ENCODE assay signal across 33 cellular contexts in the genomic region with DNA sequence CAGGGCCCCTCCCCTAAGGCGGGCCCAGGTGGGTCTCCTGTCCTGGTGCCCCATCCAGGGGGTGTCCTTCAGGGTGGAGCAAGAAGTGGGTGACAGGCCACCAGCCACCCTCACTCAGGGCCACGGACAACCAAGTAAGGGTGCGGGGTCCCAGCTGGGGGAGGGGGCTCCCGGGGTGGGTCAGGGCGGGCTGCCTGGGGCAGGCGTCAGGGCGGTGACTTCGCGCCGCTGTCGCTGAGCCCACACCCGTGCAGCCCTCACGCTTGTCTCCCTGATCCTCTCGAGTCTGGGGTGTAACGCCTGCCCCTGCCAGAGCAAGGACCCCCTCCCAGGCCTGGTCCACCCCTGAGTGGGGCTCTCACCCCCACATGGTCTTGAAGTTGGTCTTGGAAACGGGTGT. TPM values are rescaled to one million over a fixed set of nuclear protein-coding genes. Genes with fewer than 3 reads are reported as not detected.
"Had no signal": no experiment of that assay in that cellular context is flagged by ENCODE, and none has a peak within 500 bp of the region (broad histone marks: within the 10 kb centered on the region; RNA-seq: fewer than 3 reads in every experiment).

No MANE protein-coding gene starts in this region.

- H3K27me3 Mint-ChIP-seq: activated CD4-positive, alpha-beta memory T cell treated with anti-CD3 and anti-CD28 coated beads, Interleukin-2, amount 10 ng/mL, durations not matched to agents 7 days and 5 days; activated CD4-positive, alpha-beta T cell treated with anti-CD3 and anti-CD28 coated beads for 36 hours; activated CD4-positive, alpha-beta T cell treated with anti-CD3 and anti-CD28 coated beads, Interleukin-2, amount 10 ng/mL, durations not matched to agents 7 days and 5 days; activated CD8-positive, alpha-beta memory T cell treated with anti-CD3 and anti-CD28 coated beads, Interleukin-2, amount 10 ng/mL, durations not matched to agents 7 days and 5 days; activated naive CD4-positive, alpha-beta T cell treated with anti-CD3 and anti-CD28 coated beads, Interleukin-2, amount 10 ng/mL, durations not matched to agents 7 days and 5 days; activated naive CD4-positive, alpha-beta T cell treated with anti-CD3 and anti-CD28 coated beads, Interleukin-2, amount 50 U/mL, for 24 hours; activated naive CD8-positive, alpha-beta T cell had no signal

- H3K36me3 ChIP-seq: adrenal gland, brain microvascular endothelial cell, breast epithelium had no signal

- H3K27me3 ChIP-seq: adrenal gland, body of pancreas, brain microvascular endothelial cell, breast epithelium had no signal

- H3K27ac Mint-ChIP-seq: activated CD4-positive, alpha-beta memory T cell treated with anti-CD3 and anti-CD28 coated beads, Interleukin-2, amount 10 ng/mL, durations not matched to agents 7 days and 5 days; activated CD4-positive, alpha-beta T cell treated with anti-CD3 and anti-CD28 coated beads for 36 hours; activated CD4-positive, alpha-beta T cell treated with anti-CD3 and anti-CD28 coated beads, Interleukin-2, amount 10 ng/mL, durations not matched to agents 7 days and 5 days; activated CD8-positive, alpha-beta memory T cell treated with anti-CD3 and anti-CD28 coated beads, Interleukin-2, amount 10 ng/mL, durations not matched to agents 7 days and 5 days; activated CD8-positive, alpha-beta T cell treated with anti-CD3 and anti-CD28 coated beads, Interleukin-2, amount 10 ng/mL, durations not matched to agents 7 days and 5 days; activated naive CD4-positive, alpha-beta T cell treated with anti-CD3 and anti-CD28 coated beads, Interleukin-2, amount 10 ng/mL, durations not matched to agents 7 days and 5 days; activated naive CD4-positive, alpha-beta T cell treated with anti-CD3 and anti-CD28 coated beads, Interleukin-2, amount 50 U/mL, for 24 hours; activated naive CD8-positive, alpha-beta T cell; activated T-cell treated with anti-CD3 and anti-CD28 coated beads, Interleukin-2, amount 50 U/mL, for 24 hours; activated T-helper 2 cell treated with anti-CD3 and anti-CD28 coated beads, Interferon-gamma antibody, Interleukin-2, Interleukin-4, amounts not matched to agents 10 μg/mL and 5 μg/mL and 100 μg/mL, durations not matched to agents 14 hours and 24 hours and 36 hours; T-helper 1 cell treated with Interleukin-12 subunit alpha and Interleukin-12 subunit beta and Interleukin-4 antibody, amounts not matched to agents 30 μg/mL and 1 μg/mL, for 36 hours; T-helper 2 cell treated with Interferon-gamma antibody and Interleukin-4, amounts not matched to agents 5 μg/mL and 100 μg/mL, for 36 hours; WTC11 had no signal

- H3K4me3 ChIP-seq: adrenal gland, body of pancreas, breast epithelium had no signal

- H3K9me3 Mint-ChIP-seq: activated CD4-positive, alpha-beta memory T cell treated with anti-CD3 and anti-CD28 coated beads, Interleukin-2, amount 10 ng/mL, durations not matched to agents 7 days and 5 days; activated CD4-positive, alpha-beta T cell treated with anti-CD3 and anti-CD28 coated beads, Interleukin-2, amount 10 ng/mL, durations not matched to agents 7 days and 5 days; activated naive CD4-positive, alpha-beta T cell treated with anti-CD3 and anti-CD28 coated beads, Interleukin-2, amount 10 ng/mL, durations not matched to agents 7 days and 5 days; activated naive CD4-positive, alpha-beta T cell treated with anti-CD3 and anti-CD28 coated beads, Interleukin-2, amount 50 U/mL, for 24 hours; activated T-cell treated with anti-CD3 and anti-CD28 coated beads, Interleukin-2, amount 50 U/mL, for 24 hours; activated T-helper 2 cell treated with anti-CD3 and anti-CD28 coated beads, Interferon-gamma antibody, Interleukin-2, Interleukin-4, amounts not matched to agents 10 μg/mL and 5 μg/mL and 100 μg/mL, durations not matched to agents 14 hours and 24 hours and 36 hours; T-helper 1 cell treated with Interleukin-12 subunit alpha and Interleukin-12 subunit beta and Interleukin-4 antibody, amounts not matched to agents 30 μg/mL and 1 μg/mL, for 36 hours; T-helper 2 cell treated with Interferon-gamma antibody and Interleukin-4, amounts not matched to agents 5 μg/mL and 100 μg/mL, for 36 hours; WTC11 had no signal

- H3K36me3 Mint-ChIP-seq: activated CD8-positive, alpha-beta memory T cell treated with anti-CD3 and anti-CD28 coated beads, Interleukin-2, amount 10 ng/mL, durations not matched to agents 7 days and 5 days; activated naive CD4-positive, alpha-beta T cell treated with anti-CD3 and anti-CD28 coated beads, Interleukin-2, amount 10 ng/mL, durations not matched to agents 7 days and 5 days; activated naive CD4-positive, alpha-beta T cell treated with anti-CD3 and anti-CD28 coated beads, Interleukin-2, amount 50 U/mL, for 24 hours; activated naive CD8-positive, alpha-beta T cell had no signal

- H3K9me3 ChIP-seq: adrenal gland, body of pancreas, breast epithelium had no signal

- H3K4me1 Mint-ChIP-seq: activated CD4-positive, alpha-beta memory T cell treated with anti-CD3 and anti-CD28 coated beads, Interleukin-2, amount 10 ng/mL, durations not matched to agents 7 days and 5 days; activated CD4-positive, alpha-beta T cell treated with anti-CD3 and anti-CD28 coated beads for 36 hours; activated CD4-positive, alpha-beta T cell treated with anti-CD3 and anti-CD28 coated beads, Interleukin-2, amount 10 ng/mL, durations not matched to agents 7 days and 5 days; activated CD8-positive, alpha-beta memory T cell treated with anti-CD3 and anti-CD28 coated beads, Interleukin-2, amount 10 ng/mL, durations not matched to agents 7 days and 5 days; activated naive CD4-positive, alpha-beta T cell treated with anti-CD3 and anti-CD28 coated beads, Interleukin-2, amount 10 ng/mL, durations not matched to agents 7 days and 5 days; activated naive CD4-positive, alpha-beta T cell treated with anti-CD3 and anti-CD28 coated beads, Interleukin-2, amount 50 U/mL, for 24 hours had no signal

- H3K27ac ChIP-seq: adrenal gland, body of pancreas, brain microvascular endothelial cell, breast epithelium, WERI-Rb-1 had no signal

- H3K4me3 Mint-ChIP-seq: activated CD4-positive, alpha-beta memory T cell treated with anti-CD3 and anti-CD28 coated beads, Interleukin-2, amount 10 ng/mL, durations not matched to agents 7 days and 5 days; activated CD4-positive, alpha-beta T cell treated with anti-CD3 and anti-CD28 coated beads for 36 hours; activated CD4-positive, alpha-beta T cell treated with anti-CD3 and anti-CD28 coated beads, Interleukin-2, amount 10 ng/mL, durations not matched to agents 7 days and 5 days; activated CD8-positive, alpha-beta memory T cell treated with anti-CD3 and anti-CD28 coated beads, Interleukin-2, amount 10 ng/mL, durations not matched to agents 7 days and 5 days; activated CD8-positive, alpha-beta T cell treated with anti-CD3 and anti-CD28 coated beads, Interleukin-2, amount 10 ng/mL, durations not matched to agents 7 days and 5 days; activated naive CD4-positive, alpha-beta T cell treated with anti-CD3 and anti-CD28 coated beads, Interleukin-2, amount 10 ng/mL, durations not matched to agents 7 days and 5 days; activated naive CD4-positive, alpha-beta T cell treated with anti-CD3 and anti-CD28 coated beads, Interleukin-2, amount 50 U/mL, for 24 hours; activated naive CD8-positive, alpha-beta T cell; activated T-cell treated with anti-CD3 and anti-CD28 coated beads, Interleukin-2, amount 50 U/mL, for 24 hours; T-helper 1 cell treated with Interleukin-12 subunit alpha and Interleukin-12 subunit beta and Interleukin-4 antibody, amounts not matched to agents 30 μg/mL and 1 μg/mL, for 36 hours; T-helper 2 cell treated with Interferon-gamma antibody and Interleukin-4, amounts not matched to agents 5 μg/mL and 100 μg/mL, for 36 hours; WTC11 had no signal

- H3K4me1 ChIP-seq: adrenal gland, body of pancreas, breast epithelium had no signal

- ATAC-seq: activated CD4-positive, CD25-positive, alpha-beta regulatory T cell treated with anti-CD3 and anti-CD28 coated beads, Interleukin-2, amount 50 U/mL, for 24 hours; activated CD8-positive, alpha-beta memory T cell treated with anti-CD3 and anti-CD28 coated beads, Interleukin-2, amount 10 ng/mL, durations not matched to agents 7 days and 5 days; activated CD8-positive, alpha-beta T cell treated with anti-CD3 and anti-CD28 coated beads, Interleukin-2, amount 10 ng/mL, durations not matched to agents 7 days and 5 days; body of pancreas; WTC11 had no signal

- DNase-seq: activated CD4-positive, alpha-beta memory T cell treated with anti-CD3 and anti-CD28 coated beads, Interleukin-2, amount 10 ng/mL, durations not matched to agents 7 days and 5 days; activated CD4-positive, alpha-beta T cell treated with anti-CD3 and anti-CD28 coated beads for 1 hour; activated CD4-positive, alpha-beta T cell treated with anti-CD3 and anti-CD28 coated beads for 36 hours; activated CD4-positive, alpha-beta T cell treated with anti-CD3 and anti-CD28 coated beads for 48 hours; activated CD4-positive, alpha-beta T cell treated with anti-CD3 and anti-CD28 coated beads, Interleukin-2, amount 10 ng/mL, durations not matched to agents 7 days and 5 days; activated CD4-positive, alpha-beta T cell treated with anti-CD3 and anti-CD28 coated beads, Interleukin-2, amount 50 U/mL, for 48 hours; activated CD8-positive, alpha-beta memory T cell treated with anti-CD3 and anti-CD28 coated beads for 24 hours; activated CD8-positive, alpha-beta memory T cell treated with anti-CD3 and anti-CD28 coated beads, Interleukin-2, amount 10 ng/mL, durations not matched to agents 7 days and 5 days; activated CD8-positive, alpha-beta memory T cell treated with anti-CD3 and anti-CD28 coated beads, Interleukin-2, amount 50 U/mL, for 48 hours; activated CD8-positive, alpha-beta T cell treated with anti-CD3 and anti-CD28 coated beads, Interleukin-2, amount 10 ng/mL, durations not matched to agents 7 days and 5 days; activated effector memory CD4-positive, alpha-beta T cell treated with Interleukin-2 at 50 U/mL for 16 hours; activated gamma-delta T cell; activated naive CD4-positive, alpha-beta T cell treated with anti-CD3 and anti-CD28 coated beads, Interleukin-2, amount 10 ng/mL, durations not matched to agents 7 days and 5 days; activated naive CD4-positive, alpha-beta T cell treated with Interleukin-2 at 50 U/mL for 16 hours; activated T-cell treated with anti-CD3 and anti-CD28 coated beads, Interleukin-2, amount 50 U/mL, for 24 hours; activated T-cell treated with anti-CD3 and anti-CD28 coated beads, Interleukin-2, amount 50 U/mL, for 48 hours; adrenal gland; aorta; body of pancreas; brain microvascular endothelial cell; central memory CD4-positive, alpha-beta T cell; T-helper 1 cell; T-helper 2 cell; T-helper 9 cell; WERI-Rb-1 had no signal

RNA-seq across cellular contexts. Expression of a gene that starts 22.2 kb away (rescaled TPM):
- total RNA-seq: activated CD4-positive, alpha-beta memory T cell treated with anti-CD3 and anti-CD28 coated beads, Interleukin-2, amount 10 ng/mL, durations not matched to agents 7 days and 5 days; activated CD4-positive, alpha-beta T cell treated with anti-CD3 and anti-CD28 coated beads for 36 hours; activated CD4-positive, alpha-beta T cell treated with anti-CD3 and anti-CD28 coated beads, Interleukin-2, amount 10 ng/mL, durations not matched to agents 7 days and 5 days; activated CD8-positive, alpha-beta memory T cell treated with anti-CD3 and anti-CD28 coated beads, Interleukin-2, amount 10 ng/mL, durations not matched to agents 7 days and 5 days; activated CD8-positive, alpha-beta T cell treated with anti-CD3 and anti-CD28 coated beads, Interleukin-2, amount 10 ng/mL, durations not matched to agents 7 days and 5 days; activated T-helper 2 cell treated with anti-CD3 and anti-CD28 coated beads, Interferon-gamma antibody, Interleukin-2, Interleukin-4, amounts not matched to agents 10 μg/mL and 5 μg/mL and 100 μg/mL, durations not matched to agents 14 hours and 24 hours and 36 hours had no signal
